Comparison of ENCODE assay signal across 31 cellular contexts in the genomic region with DNA sequence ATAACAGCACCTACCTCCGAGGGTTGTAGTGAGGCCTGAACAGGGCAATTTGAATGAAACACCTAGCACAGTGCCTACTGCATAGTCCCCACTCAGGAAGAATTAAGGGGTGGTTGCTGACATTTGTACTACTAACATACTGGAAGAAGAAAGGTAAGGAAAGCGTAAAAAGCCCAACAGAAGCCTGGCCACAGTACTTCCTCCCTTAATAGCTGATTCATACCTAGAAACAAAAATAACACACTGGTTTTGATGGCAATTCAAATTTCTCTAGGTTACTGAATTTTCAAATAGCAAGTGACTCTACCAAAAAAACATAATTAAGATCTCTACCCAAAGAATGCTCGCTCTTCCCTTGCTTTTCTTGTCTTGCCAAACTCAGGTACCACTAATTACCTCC. TPM values are rescaled to one million over a fixed set of nuclear protein-coding genes. Genes with fewer than 3 reads are reported as not detected.
A peak's percentile ranks its signal among the peaks of the same experiment; 100 is the strongest.
DNase-seq lines count a peak whose midpoint lies in the region; ATAC-seq and TF ChIP-seq lines count a peak whose summit lies in the region.
"Had no signal": no experiment of that assay in that cellular context is flagged by ENCODE, and none has a peak within 500 bp of the region (broad histone marks: within the 10 kb centered on the region; RNA-seq: fewer than 3 reads in every experiment).

No MANE protein-coding gene starts in this region.

- H3K9me3 Mint-ChIP-seq in activated CD8-positive, alpha-beta memory T cell treated with anti-CD3 and anti-CD28 coated beads, Interleukin-2, amount 10 ng/mL, durations not matched to agents 7 days and 5 days (ENCODE audit: low read depth) = no peaks in the 10 kb centered on the region
- no peaks in the 10 kb centered on the region for H3K9me3 Mint-ChIP-seq in nephron
- H3K9me3 Mint-ChIP-seq: nephron progenitor cell had no signal

- H3K4me3 ChIP-seq in OCI-LY3 (ENCODE audit: low read length) = no peak overlapping the region
- H3K4me3 ChIP-seq: gastroesophageal sphincter, lung, mucosa of descending colon, ovary, PC-9, suprapubic skin had no signal

- peak overlapping the region; percentile 46 for H3K4me2 ChIP-seq in OCI-LY3 (ENCODE audit: low read length)
- H3K4me2 ChIP-seq: PC-9 had no signal

- CTCF ChIA-PET in activated CD8-positive, alpha-beta memory T cell treated with anti-CD3 and anti-CD28 coated beads, Interleukin-2, amount 10 ng/mL, durations not matched to agents 7 days and 5 days (lab: Charles Lee) = no interaction called here

- peak overlapping the region; percentile 79 for H3K27ac Mint-ChIP-seq in activated CD8-positive, alpha-beta memory T cell treated with anti-CD3 and anti-CD28 coated beads, Interleukin-2, amount 10 ng/mL, durations not matched to agents 7 days and 5 days
- peak overlapping the region in 2 of 3 experiments; percentile 63 to 94 for H3K27ac Mint-ChIP-seq in nephron
- H3K27ac Mint-ChIP-seq: nephron progenitor cell had no signal

- H3K9ac ChIP-seq in OCI-LY3 (ENCODE audit: low read length) = no peak overlapping the region

- no peak overlapping the region for H3K4me3 Mint-ChIP-seq in activated CD8-positive, alpha-beta memory T cell treated with anti-CD3 and anti-CD28 coated beads, Interleukin-2, amount 10 ng/mL, durations not matched to agents 7 days and 5 days
- H3K4me3 Mint-ChIP-seq in nephron = no peak overlapping the region
- H3K4me3 Mint-ChIP-seq: nephron progenitor cell had no signal

- intact Hi-C loops in Right ventricle myocardium inferior (cut with DNase I) = no loop called here

- no peaks in the 10 kb centered on the region for H3K79me2 ChIP-seq in OCI-LY3 (ENCODE audit: low read length)

- DNase-seq in activated CD8-positive, alpha-beta memory T cell treated with anti-CD3 and anti-CD28 coated beads, Interleukin-2, amount 10 ng/mL, durations not matched to agents 7 days and 5 days = no peak
- DNase-seq in activated CD8-positive, alpha-beta memory T cell treated with anti-CD3 and anti-CD28 coated beads, Interleukin-2, amount 50 U/mL, for 4 hours = no peak
- no peak for DNase-seq in foreskin melanocyte
- DNase-seq in NCI-H82 treated with DMSO at 0.1 percent for 48 hours (lab: John Stamatoyannopoulos, UW; ENCODE audit: unreplicated experiment) = no peak
- DNase-seq in Right ventricle myocardium inferior (ENCODE audit: missing footprints) = no peak
- DNase-seq: activated CD8-positive, alpha-beta memory T cell treated with anti-CD3 and anti-CD28 coated beads for 24 hours; activated gamma-delta T cell treated with Interleukin-2 at 50 U/mL for 16 hours; activated T-cell treated with anti-CD3 and anti-CD28 coated beads, Interleukin-2, amount 50 U/mL, for 1 hour; brain microvascular endothelial cell; H7; KBM-7; left cardiac atrium; MM.1S; mucosa of descending colon; NCI-H2029; NCI-H2227 treated with DMSO at 0.1 percent for 48 hours; NCI-H526; nephron progenitor cell; NK-92 treated with Interleukin-12 subunit alpha and Interleukin-12 subunit beta, amount 100 ng/mL, for 24 hours; ovary; PC-9; stimulated activated CD4-positive, alpha-beta T cell treated with anti-CD3 and anti-CD28 coated beads, Interleukin-4, amount 100 ng/mL, for 4 hours had no signal

- no peak overlapping the region for H3K27ac ChIP-seq in OCI-LY3 (ENCODE audit: low read length)
- H3K27ac ChIP-seq: brain microvascular endothelial cell, gastroesophageal sphincter, HL-60, ovary, PC-9, suprapubic skin had no signal

- ATAC-seq in activated CD8-positive, alpha-beta memory T cell treated with anti-CD3 and anti-CD28 coated beads, Interleukin-2, amount 10 ng/mL, durations not matched to agents 7 days and 5 days = peak; percentile 65
- ATAC-seq in GM18867 (IDR thresholded peaks at IDR 0.05; ENCODE audit: unreplicated experiment) = peak; percentile 58
- no peak for ATAC-seq in Right ventricle myocardium inferior
- ATAC-seq: activated CD4-positive, CD25-positive, alpha-beta regulatory T cell treated with anti-CD3 and anti-CD28 coated beads, Interleukin-2, amount 50 U/mL, for 24 hours; gastroesophageal sphincter; left cardiac atrium; mucosa of descending colon; SK-N-SH treated with all-trans-retinoic acid at 6 μM for 48 hours had no signal

- peaks cover 46% of the 10 kb centered on the region for H3K36me3 ChIP-seq in OCI-LY3 (replicated peaks; ENCODE audit: low read depth, low read length)
- H3K36me3 ChIP-seq: ovary had no signal

- no peaks in the 10 kb centered on the region; the same call in 1 of the 2 replicates for H4K20me1 ChIP-seq in OCI-LY3 (ENCODE audit: insufficient read depth, low read length)

- no peaks in the 10 kb centered on the region for H3K27me3 Mint-ChIP-seq in activated CD8-positive, alpha-beta memory T cell treated with anti-CD3 and anti-CD28 coated beads, Interleukin-2, amount 10 ng/mL, durations not matched to agents 7 days and 5 days
- H3K27me3 Mint-ChIP-seq in nephron (ENCODE audit: low read depth) = no peaks in the 10 kb centered on the region

- H3K36me3 Mint-ChIP-seq in activated CD8-positive, alpha-beta memory T cell treated with anti-CD3 and anti-CD28 coated beads, Interleukin-2, amount 10 ng/mL, durations not matched to agents 7 days and 5 days = peaks cover 66% of the 10 kb centered on the region
- peaks cover 84% of the 10 kb centered on the region for H3K36me3 Mint-ChIP-seq in nephron (ENCODE audit: low read depth)

- peaks cover 12% of the 10 kb centered on the region for H3K4me1 ChIP-seq in OCI-LY3 (ENCODE audit: low read length)

- no peaks in the 10 kb centered on the region for H3K9me3 ChIP-seq in OCI-LY3 (ENCODE audit: insufficient read depth, low read length)
- H3K9me3 ChIP-seq: gastroesophageal sphincter, mucosa of descending colon, ovary, suprapubic skin had no signal

- TF ChIP-seq CTCF in OCI-LY3 (IDR thresholded peaks at IDR 0.05; ENCODE audit: low read depth, low read length) = no peak
- no peak for TF ChIP-seq CTCF in nephron (IDR thresholded peaks at IDR 0.05; ENCODE audit: unreplicated experiment in 3 of 3)

- peaks cover 26% of the 10 kb centered on the region for H3K4me1 Mint-ChIP-seq in activated CD8-positive, alpha-beta memory T cell treated with anti-CD3 and anti-CD28 coated beads, Interleukin-2, amount 10 ng/mL, durations not matched to agents 7 days and 5 days
- H3K4me1 Mint-ChIP-seq in nephron = peaks cover 15% of the 10 kb centered on the region
- H3K4me1 Mint-ChIP-seq: nephron progenitor cell had no signal

- no peak overlapping the region for H2AFZ ChIP-seq in OCI-LY3 (ENCODE audit: low read depth, low read length)
- H2AFZ ChIP-seq: PC-9 had no signal

- no peaks in the 10 kb centered on the region for H3K27me3 ChIP-seq in OCI-LY3 (ENCODE audit: low read depth, low read length)
- H3K27me3 ChIP-seq: brain microvascular endothelial cell, gastroesophageal sphincter, ovary, suprapubic skin had no signal

RNA-seq across cellular contexts. Expression of a gene that starts 16.2 kb away (rescaled TPM):
- total RNA-seq in activated CD8-positive, alpha-beta memory T cell treated with anti-CD3 and anti-CD28 coated beads, Interleukin-2, amount 10 ng/mL, durations not matched to agents 7 days and 5 days = 10 to 100 TPM; 72.3 to 76.2 TPM
- 309 TPM for total RNA-seq in Right ventricle myocardium inferior
